Comparison of ENCODE assay signal across 10 cellular contexts in genomic region chr15:52503788-52504496, GRCh38. TPM values are rescaled to one million over a fixed set of nuclear protein-coding genes. Genes with fewer than 3 reads are reported as not detected.
DNase-seq lines count a peak whose midpoint lies in the region; ATAC-seq, FAIRE-seq and TF ChIP-seq lines count a peak whose summit lies in the region.
"Had no signal": no experiment of that assay in that cellular context is flagged by ENCODE, and none has a peak within 500 bp of the region (broad histone marks: within the 10 kb centered on the region; RNA-seq: fewer than 3 reads in every experiment).

No MANE protein-coding gene starts in this region.

- H3K4me1 Mint-ChIP-seq in astrocyte (ENCODE audit: low read depth, unreplicated experiment): peaks cover 10% of the 10 kb centered on the region

- H2BK120ac ChIP-seq in neuronal stem cell (ENCODE audit: low read depth, low read length): no peak overlapping the region

- H3K4me3 Mint-ChIP-seq in astrocyte (ENCODE audit: unreplicated experiment): no peak overlapping the region

- DNase-seq in astrocyte (ENCODE audit: low read depth): peak; percentile 81
- no peak for DNase-seq in NCI-H510A treated with DMSO at 0.1 percent for 48 hours (lab: John Stamatoyannopoulos, UW)
- DNase-seq in activated effector memory CD4-positive, alpha-beta T cell treated with Interleukin-2 at 50 U/mL for 16 hours: no peak
- DNase-seq in ovary: no peak
- no peak for DNase-seq in neuronal stem cell (ENCODE audit: low spot score)
- DNase-seq: effector CD8-positive, alpha-beta T cell; NCI-H748 treated with DMSO at 0.1 percent for 48 hours had no signal

- no peak overlapping the region for H3K27ac Mint-ChIP-seq in astrocyte (ENCODE audit: unreplicated experiment)

- peaks cover 34% of the 10 kb centered on the region; the same call in 1 of the 2 replicates for H4K20me1 ChIP-seq in BLaER1
- peaks cover 31% of the 10 kb centered on the region for H4K20me1 ChIP-seq in astrocyte (ENCODE audit: insufficient read depth, low read length)

- H3K4me3 ChIP-seq in BLaER1: no peak overlapping the region
- H3K4me3 ChIP-seq in astrocyte (ENCODE audit: insufficient read depth, low read depth, low read length): no peak overlapping the region
- H3K4me3 ChIP-seq in ovary: no peak overlapping the region
- no peak overlapping the region for H3K4me3 ChIP-seq in neuronal stem cell (ENCODE audit: low read length in 2 of 2)

- no peak overlapping the region for H3K18ac ChIP-seq in neuronal stem cell (ENCODE audit: low read length)

- H3K36me3 ChIP-seq in BLaER1 (peaks cover 5% of the 10 kb centered on the region; the same call in 1 of the 2 replicates), astrocyte (ENCODE audit: insufficient read depth, low read length) (no peaks in the 10 kb centered on the region), ovary (no peaks in the 10 kb centered on the region), neuronal stem cell (replicated peaks in 1 of 2; ENCODE audit: control insufficient read depth in 2 of 2, insufficient read depth in 2 of 2, low read length in 2 of 2) (no peaks in the 10 kb centered on the region)

- no peaks in the 10 kb centered on the region for H3K27me3 Mint-ChIP-seq in astrocyte (ENCODE audit: low read depth, unreplicated experiment)

- no peak overlapping the region for H2BK15ac ChIP-seq in neuronal stem cell (ENCODE audit: low read length)

- H3K14ac ChIP-seq in neuronal stem cell (ENCODE audit: low read length): no peak overlapping the region

- H3K27me3 ChIP-seq in BLaER1: no peaks in the 10 kb centered on the region
- no peaks in the 10 kb centered on the region for H3K27me3 ChIP-seq in astrocyte (ENCODE audit: insufficient read depth, low read length)
- no peaks in the 10 kb centered on the region for H3K27me3 ChIP-seq in ovary
- H3K27me3 ChIP-seq in neuronal stem cell (ENCODE audit: control insufficient read depth in 3 of 3, insufficient read depth in 3 of 3, low read depth in 1 of 3, low read length in 3 of 3): no peaks in the 10 kb centered on the region

- H2AFZ ChIP-seq in astrocyte (ENCODE audit: low read depth, low read length) (no peak overlapping the region), neuronal stem cell (ENCODE audit: low read length) (no peak overlapping the region)

- no peak overlapping the region for H4K91ac ChIP-seq in neuronal stem cell (ENCODE audit: low read depth, low read length, poor library complexity)

- no peaks in the 10 kb centered on the region for H3K9me3 Mint-ChIP-seq in astrocyte (ENCODE audit: unreplicated experiment)

- no peak for TF ChIP-seq EP300 in ovary (IDR thresholded peaks at IDR 0.05)

- no peak overlapping the region for H4K8ac ChIP-seq in neuronal stem cell (ENCODE audit: low read depth, low read length)

- TF ChIP-seq CTCF in astrocyte (IDR thresholded peaks at IDR 0.05; ENCODE audit: insufficient read depth, low read depth, low read length) (no peak), ovary (IDR thresholded peaks at IDR 0.05) (no peak)

- H2AK5ac ChIP-seq in neuronal stem cell (ENCODE audit: low read depth, low read length): no peak overlapping the region

- no peak for FAIRE-seq in astrocyte (lab: Jason Lieb, UNC)

- peaks cover 3% of the 10 kb centered on the region for H3K79me1 ChIP-seq in neuronal stem cell (ENCODE audit: low read depth, low read length)

- no peak overlapping the region for H3K9ac ChIP-seq in BLaER1
- H3K9ac ChIP-seq in astrocyte (ENCODE audit: low read length): no peak overlapping the region
- H3K9ac ChIP-seq in neuronal stem cell (ENCODE audit: low read depth, low read length, poor library complexity): no peak overlapping the region

- intact Hi-C loops in ovary (cut with DNase I): no loop called here

- ATAC-seq in GM19324 (IDR thresholded peaks at IDR 0.05; ENCODE audit: low FRiP score, unreplicated experiment) (peak; percentile 59), HG03439 (IDR thresholded peaks at IDR 0.05; ENCODE audit: unreplicated experiment) (peak; percentile 70)

- no peaks in the 10 kb centered on the region for H3K36me3 Mint-ChIP-seq in astrocyte (ENCODE audit: low read depth, unreplicated experiment)

- no peak for TF ChIP-seq POLR2A in ovary (IDR thresholded peaks at IDR 0.05)

- 82 to 92% (median 91%) methylated on average over 5 of the region's 5 CpGs for WGBS in ovary, 3 donors
- no CpG with 5 or more reads among the region's 5 CpGs for WGBS in neuronal stem cell (ENCODE audit: extremely low coverage in 2 of 2, insufficient read length in 2 of 2, insufficient replicate concordance in 1 of 2), 2 donors

- H3K4me2 ChIP-seq in BLaER1 (peak overlapping the region; percentile 44), astrocyte (ENCODE audit: low read length) (peak overlapping the region; percentile 2), neuronal stem cell (ENCODE audit: insufficient read depth, low read length, poor library complexity, severe bottlenecking) (no peak overlapping the region)

- H2BK12ac ChIP-seq in neuronal stem cell (ENCODE audit: low read length): no peak overlapping the region

- H3K27ac ChIP-seq in BLaER1: no peak overlapping the region
- H3K27ac ChIP-seq in astrocyte (ENCODE audit: low read depth, low read length): no peak overlapping the region
- H3K27ac ChIP-seq in ovary: no peak overlapping the region
- no peak overlapping the region for H3K27ac ChIP-seq in neuronal stem cell (replicated peaks; ENCODE audit: low read length)

- H3K79me2 ChIP-seq in astrocyte (ENCODE audit: insufficient read depth, low read length): peaks cover 47% of the 10 kb centered on the region

- H2BK5ac ChIP-seq in neuronal stem cell (ENCODE audit: low read length): no peak overlapping the region

- H3K9me3 ChIP-seq in BLaER1 (no peaks in the 10 kb centered on the region), astrocyte (ENCODE audit: insufficient read depth, low read depth, low read length) (no peaks in the 10 kb centered on the region), ovary (no peaks in the 10 kb centered on the region), neuronal stem cell (replicated peaks in 1 of 2; ENCODE audit: control insufficient read depth in 2 of 2, insufficient read depth in 1 of 2, low read depth in 1 of 2, low read length in 2 of 2) (no peaks in the 10 kb centered on the region)

- peaks cover 14% of the 10 kb centered on the region for H3K4me1 ChIP-seq in BLaER1
- no peaks in the 10 kb centered on the region for H3K4me1 ChIP-seq in astrocyte (ENCODE audit: insufficient read depth, low read length)
- H3K4me1 ChIP-seq in ovary (ENCODE audit: insufficient read depth): no peaks in the 10 kb centered on the region
- H3K4me1 ChIP-seq in neuronal stem cell (ENCODE audit: control insufficient read depth in 2 of 2, insufficient read depth in 1 of 2, low read depth in 1 of 2, low read length in 2 of 2): no peaks in the 10 kb centered on the region

- H3K23ac ChIP-seq in neuronal stem cell (ENCODE audit: low read depth, low read length, poor library complexity): no peak overlapping the region

- no peak overlapping the region for H3K4ac ChIP-seq in neuronal stem cell (ENCODE audit: low read length)

RNA-seq across cellular contexts. Expression of gene MYO5A, which starts 24.7 kb away (rescaled TPM):
- total RNA-seq in astrocyte (47.6 and 47.7 TPM in 2 replicates), ovary (10 to 100 TPM; 10.6 to 26.5 (median 15.9) TPM)
- polyA plus RNA-seq in ovary: 1 to 10 TPM; 3.8 to 9.5 TPM
- 10.3 TPM for polyA plus RNA-seq in neuronal stem cell (2013, experiment 1 of 2)
- 11.1 TPM for polyA plus RNA-seq in neuronal stem cell (2013, experiment 2 of 2)
